21 cellular contexts compared by ENCODE assay signal in the genomic region with DNA sequence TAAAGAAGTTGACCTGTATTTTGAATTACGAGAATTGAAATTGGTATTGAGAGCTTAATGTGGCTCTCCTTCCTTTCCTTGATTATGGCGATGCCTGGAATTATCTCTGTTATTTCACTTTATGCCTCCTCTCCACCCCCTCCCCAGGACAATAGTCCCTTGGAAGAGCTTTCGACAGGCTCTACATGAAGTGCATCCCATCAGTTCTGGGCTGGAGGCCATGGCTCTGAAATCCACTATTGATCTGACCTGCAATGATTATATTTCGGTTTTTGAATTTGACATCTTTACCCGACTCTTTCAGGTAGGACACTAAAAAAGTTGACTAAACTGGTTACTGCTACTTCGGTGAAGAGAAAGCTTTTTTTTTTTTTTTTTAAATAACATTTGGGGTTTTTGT.
"Had no signal": no experiment of that assay in that cellular context is flagged by ENCODE, and none has a peak within 500 bp of the region (broad histone marks: within the 10 kb centered on the region; RNA-seq: fewer than 3 reads in every experiment).

No MANE protein-coding gene starts in this region.

- H3K27ac ChIP-seq: RWPE1 had no signal

- DNase-seq: IMR-90, Karpas-422, KG1, MG63, NCI-H1092, NCI-H1105 treated with DMSO at 0.1 percent for 48 hours, NCI-H1417 treated with DMSO at 0.1 percent for 48 hours, NCI-H187, NCI-H2029, NCI-H2081 treated with DMSO at 0.1 percent for 48 hours, NCI-H2171, NCI-H226, NCI-H446, NCI-H510A, NCI-H524 treated with DMSO at 0.1 percent for 48 hours, NCI-H69, NCI-H774, SHP77 had no signal

- H3K9me3 ChIP-seq: MG63 had no signal

- H3K27me3 ChIP-seq: MG63 had no signal

- ATAC-seq: Panc1, SK-N-SH treated with all-trans-retinoic acid at 6 μM for 48 hours had no signal
